8 cellular contexts compared by ENCODE assay signal in genomic region chr9:114484854-114485443, GRCh38. TPM values are rescaled to one million over a fixed set of nuclear protein-coding genes. Genes with fewer than 3 reads are reported as not detected.
A peak's percentile ranks its signal among the peaks of the same experiment; 100 is the strongest.
DNase-seq lines count a peak whose midpoint lies in the region; ATAC-seq and TF ChIP-seq lines count a peak whose summit lies in the region.
"Had no signal": no experiment of that assay in that cellular context is flagged by ENCODE, and none has a peak within 500 bp of the region (broad histone marks: within the 10 kb centered on the region; RNA-seq: fewer than 3 reads in every experiment).

No MANE protein-coding gene starts in this region.

- ATAC-seq in GM19463 (IDR thresholded peaks at IDR 0.05; ENCODE audit: unreplicated experiment): peak; percentile 68

- H3K36me3 ChIP-seq in ascending aorta: no peaks in the 10 kb centered on the region

- DNase-seq in HS-27A (ENCODE audit: low read depth): peak; percentile 82
- peak; percentile 46 to 52 for DNase-seq in activated CD4-positive, alpha-beta T cell treated with anti-CD3 and anti-CD28 coated beads, Interleukin-2, amount 50 U/mL, for 48 hours
- DNase-seq in foreskin melanocyte: peak; percentile 56
- DNase-seq in GDM1 (lab: John Stamatoyannopoulos, UW): no peak
- no peak for DNase-seq in epidermal melanocyte (ENCODE audit: insufficient read length, low spot score)
- no peak for DNase-seq in ascending aorta (ENCODE audit: low spot score in 2 of 2)

- H3K27me3 ChIP-seq in ascending aorta: no peaks in the 10 kb centered on the region

- H3K9me3 ChIP-seq in ascending aorta: no peaks in the 10 kb centered on the region

- H3K4me1 ChIP-seq in ascending aorta: no peaks in the 10 kb centered on the region

- H3K4me3 ChIP-seq in ascending aorta: no peak overlapping the region
- H3K4me3 ChIP-seq: skin epidermis had no signal

- no peak overlapping the region for H3K27ac ChIP-seq in ascending aorta

- TF ChIP-seq CTCF in ascending aorta (IDR thresholded peaks at IDR 0.05): no peak

- intact Hi-C loops in ascending aorta (cut with DNase I): no loop called here

RNA-seq across cellular contexts. Expression of gene WHRN, which starts 20.3 kb away (rescaled TPM):
- 3.9 TPM for total RNA-seq in ascending aorta

Comparison
In these comparisons a context has a peak if more than half of its experiments do, and no peak if none do; other contexts are left out.
1. DNase-seq: peak in HS-27A (single experiment), activated CD4-positive, alpha-beta T cell treated with anti-CD3 and anti-CD28 coated beads, Interleukin-2, amount 50 U/mL, for 48 hours (2 of 2) and foreskin melanocyte (single experiment); none in GDM1 (single experiment), epidermal melanocyte (single experiment) and ascending aorta (0 of 2).